ENCODE assay signal across 8 cellular contexts in genomic region chr17:78865682-78866390, GRCh38. TPM values are rescaled to one million over a fixed set of nuclear protein-coding genes. Genes with fewer than 3 reads are reported as not detected.
A peak's percentile ranks its signal among the peaks of the same experiment; 100 is the strongest.
DNase-seq lines count a peak whose midpoint lies in the region; ATAC-seq, FAIRE-seq and TF ChIP-seq lines count a peak whose summit lies in the region.

No MANE protein-coding gene starts in this region.

- peaks cover 13% of the 10 kb centered on the region for H3K27me3 Mint-ChIP-seq in memory B cell

- no peak overlapping the region for H3K4me3 Mint-ChIP-seq in memory B cell

- no peak for TF ChIP-seq POLR2A in A549 (IDR thresholded peaks at IDR 0.05; ENCODE audit: low read length)

- peaks cover 10% of the 10 kb centered on the region for H3K36me3 Mint-ChIP-seq in memory B cell

- no peak for TF ChIP-seq EP300 in A549 (IDR thresholded peaks at IDR 0.05)

- TF ChIP-seq CTCF in A549 (IDR thresholded peaks at IDR 0.05): peak; percentile 95

- CTCF ChIA-PET in A549 (lab: Yijun Ruan, JAX): interaction anchor here (0.6 to 17.8 kb wide), 49 partner anchors 11 to 892 kb away, joined by 3 to 321 read pairs (median 5); partner anchors contain the start of genes CEP295NL and LGALS3BP

- DNase-seq in A549 (ENCODE audit: low read depth in 1 of 2, low spot score in 1 of 2) (peak; percentile 77 to 83), GM19239 (ENCODE audit: insufficient read length, low spot score) (peak; percentile 61), NCI-H526 (lab: John Stamatoyannopoulos, UW) (peak; percentile 39 to 81), ecto neural progenitor cell (ENCODE audit: low spot score) (peak; percentile 91), memory B cell (ENCODE audit: low spot score in 2 of 2) (peak; percentile 65 to 75)
- DNase-seq in activated CD4-positive, alpha-beta T cell treated with anti-CD3 and anti-CD28 coated beads, Interleukin-2, amount 50 U/mL, for 48 hours: peak; percentile 73 to 79
- peak; percentile 47 for DNase-seq in stimulated activated CD8-positive, alpha-beta memory T cell treated with anti-CD3 and anti-CD28 coated beads, Interleukin-15, amount 100 ng/mL, for 24 hours (ENCODE audit: low read depth)

- POLR2A ChIA-PET in A549 (lab: Yijun Ruan, JAX): interaction anchor here (0.6 to 1.8 kb wide), 6 partner anchors 8 to 106 kb away, joined by 3 to 8 read pairs (median 4); partner anchors contain the start of gene USP36

- no peaks in the 10 kb centered on the region for H3K9me3 Mint-ChIP-seq in memory B cell

- peaks cover 3% of the 10 kb centered on the region for H3K4me1 Mint-ChIP-seq in memory B cell

- no peak overlapping the region for H3K27ac Mint-ChIP-seq in memory B cell

- 20% methylated on average over 19 of the region's 19 CpGs for WGBS in A549 (ENCODE audit: missing lambda C conversion rate)

- H3K4me3 ChIP-seq in A549: no peak overlapping the region

- FAIRE-seq in A549 (lab: Jason Lieb, UNC): peak; percentile 56
- no peak for FAIRE-seq in GM19239 (lab: Jason Lieb, UNC)

- ATAC-seq in A549 (peak; percentile 72 to 79), memory B cell (ENCODE audit: low read depth) (peak; percentile 71), HG03571 (IDR thresholded peaks at IDR 0.05; ENCODE audit: unreplicated experiment) (no peak)

- peak overlapping the region; percentile 58 for H3K4me2 ChIP-seq in A549

- TF ChIP-seq RAD21 in A549 (conservative IDR thresholded peaks at IDR 0.05 in 1 of 2, IDR thresholded peaks at IDR 0.05 in 1 of 2): peak; percentile 88 to 93

- peaks cover 46% of the 10 kb centered on the region for H3K4me1 ChIP-seq in A549

- H3K27ac ChIP-seq in A549: peak overlapping the region; percentile 24 to 71; a peak in 3 of 6 replicates

- H3K9me3 ChIP-seq in A549: no peaks in the 10 kb centered on the region; the same call in 2 of the 3 replicates

TF ChIP-seq in A549, 52 proteins besides CTCF, POLR2A, EP300 and RAD21:
- TF ChIP-seq JUNB (IDR thresholded peaks at IDR 0.05): no peak
- peak; percentile 85 for TF ChIP-seq SMC3 (IDR thresholded peaks at IDR 0.05)
- no peak for TF ChIP-seq RARB (CRISPR knock-in tag; IDR thresholded peaks at IDR 0.05)
- TF ChIP-seq ESRRA (IDR thresholded peaks at IDR 0.05; ENCODE audit: borderline replicate concordance, low read length): peak; percentile 81; the same call in 1 of the 2 replicates
- TF ChIP-seq GATA3 (IDR thresholded peaks at IDR 0.05; ENCODE audit: borderline replicate concordance): no peak
- no peak for TF ChIP-seq CBX8 (IDR thresholded peaks at IDR 0.05)

RNA-seq across cellular contexts. Expression of gene USP36, which starts 25.2 kb away (rescaled TPM):
- polyA plus RNA-seq in A549 (2011; rRNA removed) (49.0 and 59.0 TPM in 2 replicates), A549 (2017; fragmentation: RNase III; extraction: RNeasy Plus Mini Kit Qiagen cat#74134 plus additional on column Dnase treatment) (40.7 to 43.8 TPM (median 41.1 TPM) in 3 replicates)
- polyA plus RNA-seq in A549 (2012; cell fraction: cytosol; rRNA removed): 41.6 and 47.2 TPM in 2 replicates
- 118 and 157 TPM in 2 replicates for polyA plus RNA-seq in A549 (2012; cell fraction: nucleus; rRNA removed)
- 79.8 and 90.9 TPM in 2 replicates for polyA minus RNA-seq in A549 (2011; rRNA and poly(A)+ RNA removed)

RNA-seq across cellular contexts. Expression of gene CEP295NL, which starts 37.2 kb away (rescaled TPM):
- polyA plus RNA-seq in A549 (2011; rRNA removed) (0.09 and 0.10 TPM in 2 replicates), A549 (2017; fragmentation: RNase III; extraction: RNeasy Plus Mini Kit Qiagen cat#74134 plus additional on column Dnase treatment) (0.13 to 0.34 TPM (median 0.29 TPM) in 3 replicates)
- 0.03 and 0.05 TPM in 2 replicates for polyA plus RNA-seq in A549 (2012; cell fraction: cytosol; rRNA removed)
- polyA plus RNA-seq in A549 (2012; cell fraction: nucleus; rRNA removed): 0.36 and 0.43 TPM in 2 replicates
- 0.37 and 0.63 TPM in 2 replicates for polyA minus RNA-seq in A549 (2011; rRNA and poly(A)+ RNA removed)

RNA-seq across cellular contexts. Expression of gene TIMP2, which starts 59.4 kb away (rescaled TPM):
- 68.1 and 77.8 TPM in 2 replicates for polyA plus RNA-seq in A549 (2011; rRNA removed)
- polyA plus RNA-seq in A549 (2012; cell fraction: cytosol; rRNA removed): 91.7 and 124 TPM in 2 replicates
- 128 and 136 TPM in 2 replicates for polyA plus RNA-seq in A549 (2012; cell fraction: nucleus; rRNA removed)
- polyA plus RNA-seq in A549 (2017; fragmentation: RNase III; extraction: RNeasy Plus Mini Kit Qiagen cat#74134 plus additional on column Dnase treatment): 140 to 170 TPM (median 166 TPM) in 3 replicates
- 46.2 and 57.5 TPM in 2 replicates for polyA minus RNA-seq in A549 (2011; rRNA and poly(A)+ RNA removed)
